In the genomic region with DNA sequence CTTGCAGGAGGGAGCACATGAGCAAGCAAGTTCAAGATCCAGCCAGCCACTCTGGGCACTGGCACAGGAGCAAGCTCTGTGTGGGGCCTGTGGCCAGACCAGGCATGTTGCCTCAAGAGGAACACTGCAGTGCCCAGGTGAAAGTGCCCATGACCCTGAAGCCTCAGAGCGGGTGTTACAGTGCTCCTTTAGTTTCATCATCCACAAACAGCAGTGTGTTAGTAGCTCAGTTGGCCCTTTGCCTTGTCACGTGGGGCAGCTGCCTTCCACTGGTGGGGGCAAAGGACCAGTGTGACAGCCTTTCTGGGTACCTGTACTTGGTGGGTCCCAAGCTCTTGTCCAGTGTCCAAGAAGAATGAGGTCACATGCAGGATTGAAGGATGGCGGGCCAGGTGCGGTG, we compare ENCODE assay signal across 15 cellular contexts. TPM values are rescaled to one million over a fixed set of nuclear protein-coding genes. Genes with fewer than 3 reads are reported as not detected.
DNase-seq lines count a peak whose midpoint lies in the region; ATAC-seq, FAIRE-seq and TF ChIP-seq lines count a peak whose summit lies in the region.
"Had no signal": no experiment of that assay in that cellular context is flagged by ENCODE, and none has a peak within 500 bp of the region (broad histone marks: within the 10 kb centered on the region; RNA-seq: fewer than 3 reads in every experiment).

No MANE protein-coding gene starts in this region.

- H3K4me3 ChIP-seq in liver (ENCODE audit: low read depth in 1 of 3, low read length in 3 of 3) = no peak overlapping the region
- no peak overlapping the region for H3K4me3 ChIP-seq in kidney (ENCODE audit: low read length in 2 of 2)
- H3K4me3 ChIP-seq: BLaER1, HAP-1 had no signal

- no peak for ATAC-seq in CD4-positive, alpha-beta T cell (ENCODE audit: poor library complexity)
- ATAC-seq in WTC11 (no peak), foreskin keratinocyte (no peak)
- ATAC-seq: CD8-positive, alpha-beta T cell had no signal

- H3K9me3 Mint-ChIP-seq in CD4-positive, alpha-beta T cell = no peaks in the 10 kb centered on the region
- H3K9me3 Mint-ChIP-seq in WTC11 (peaks cover 14% of the 10 kb centered on the region), neural crest cell (peaks cover 3% of the 10 kb centered on the region)
- H3K9me3 Mint-ChIP-seq: CD8-positive, alpha-beta T cell had no signal

- H3K9ac ChIP-seq in liver (ENCODE audit: low read depth in 1 of 2, low read length in 2 of 2) (no peak overlapping the region), kidney (ENCODE audit: low read length in 2 of 2) (no peak overlapping the region)
- H3K9ac ChIP-seq: BLaER1 had no signal

- DNase-seq in CD4-positive, alpha-beta T cell = no peak
- DNase-seq in WTC11 (ENCODE audit: low spot score) (no peak), neural crest cell (ENCODE audit: low read depth, low spot score) (no peak), kidney (no peak), foreskin keratinocyte (no peak)
- DNase-seq in activated CD8-positive, alpha-beta memory T cell treated with anti-CD3 and anti-CD28 coated beads, Interleukin-2, amount 50 U/mL, for 4 hours = no peak
- DNase-seq: 8988T; Calu3; CD8-positive, alpha-beta T cell; DMS79 treated with DMSO at 0.1 percent for 48 hours; GF-D8 had no signal

- POLR2A ChIA-PET in CD4-positive, alpha-beta T cell (lab: Charles Lee) = interaction anchor here (1.1 kb wide), 1 partner anchor 26 kb away, joined by 3 read pairs; no protein-coding TSS in a partner anchor
- POLR2A ChIA-PET in WTC11 (lab: Charles Lee) = interaction anchor here (0.7 kb wide), 1 partner anchor 702 kb away, joined by 3 read pairs; the partner anchor contains the start of gene SRPRA

- peaks cover 6% of the 10 kb centered on the region for H3K36me3 Mint-ChIP-seq in CD4-positive, alpha-beta T cell (ENCODE audit: low read depth)
- H3K36me3 Mint-ChIP-seq in WTC11 (peaks cover 3% of the 10 kb centered on the region; the same call in 1 of the 2 replicates), neural crest cell (ENCODE audit: low read depth) (no peaks in the 10 kb centered on the region)
- H3K36me3 Mint-ChIP-seq: CD14-positive monocyte had no signal

- TF ChIP-seq RAD21 in liver (IDR thresholded peaks at IDR 0.05) = peak in 1 of 2 donors; percentile 5

- intact Hi-C loops in CD4-positive, alpha-beta T cell (cut with DNase I, micrococcal nuclease) = loop anchor here in 1 of 2 experiments (5.0 to 10.0 kb wide), 4 partner anchors 306 to 611 kb away; partner anchors contain the start of genes CCDC15, HYLS1 and TMEM218
- intact Hi-C loops in kidney (cut with DNase I) = no loop called here

- no peaks in the 10 kb centered on the region for H3K27me3 ChIP-seq in CD4-positive, alpha-beta T cell (ENCODE audit: control insufficient read depth, insufficient read depth, low read length)
- no peaks in the 10 kb centered on the region for H3K27me3 ChIP-seq in liver (ENCODE audit: control insufficient read depth in 4 of 4, insufficient read depth in 4 of 4, low read length in 3 of 4)
- H3K27me3 ChIP-seq in foreskin keratinocyte = no peaks in the 10 kb centered on the region
- H3K27me3 ChIP-seq: BLaER1 had no signal

- no peak for TF ChIP-seq CTCF in CD4-positive, alpha-beta T cell (IDR thresholded peaks at IDR 0.05)
- TF ChIP-seq CTCF in WTC11 (IDR thresholded peaks at IDR 0.05) = no peak
- TF ChIP-seq CTCF in liver (IDR thresholded peaks at IDR 0.05; ENCODE audit: low read depth, low read length, missing input control) = no peak
- TF ChIP-seq CTCF in neural crest cell (conservative IDR thresholded peaks at IDR 0.05) = no peak
- TF ChIP-seq CTCF in kidney (IDR thresholded peaks at IDR 0.05; ENCODE audit: borderline replicate concordance, extremely low read depth, insufficient read depth) = no peak
- TF ChIP-seq CTCF in foreskin keratinocyte (conservative IDR thresholded peaks at IDR 0.05) = no peak

- CTCF ChIA-PET in CD4-positive, alpha-beta T cell (lab: Charles Lee) = no interaction called here
- CTCF ChIA-PET in WTC11 (lab: Charles Lee) = interaction anchor here (0.7 kb wide), 1 partner anchor 137 kb away, joined by 3 read pairs; no protein-coding TSS in a partner anchor

- H3K4me1 ChIP-seq in liver (ENCODE audit: control insufficient read depth in 4 of 4, insufficient read depth in 4 of 4, low read length in 3 of 4) = peaks cover 3 to 37% (median 32%) of the 10 kb centered on the region in 4 donors
- peaks cover 0 to 7% of the 10 kb centered on the region in 2 donors for H3K4me1 ChIP-seq in kidney (ENCODE audit: control insufficient read depth in 1 of 2, insufficient read depth in 1 of 2, low read depth in 1 of 2, low read length in 2 of 2)
- H3K4me1 ChIP-seq in foreskin keratinocyte = peaks cover 8% of the 10 kb centered on the region

- WGBS in liver = 50% methylated on average over 4 of the region's 4 CpGs

- no peaks in the 10 kb centered on the region for H3K36me3 ChIP-seq in liver (ENCODE audit: control insufficient read depth in 4 of 4, insufficient read depth in 3 of 4, low read depth in 1 of 4, low read length in 3 of 4)
- H3K36me3 ChIP-seq in kidney (ENCODE audit: control insufficient read depth in 1 of 2, insufficient read depth in 2 of 2, low read length in 2 of 2) = no peaks in the 10 kb centered on the region
- H3K36me3 ChIP-seq: BLaER1 had no signal

- no peak overlapping the region for H3K27ac ChIP-seq in CD4-positive, alpha-beta T cell (ENCODE audit: low read depth, low read length)
- H3K27ac ChIP-seq in liver (ENCODE audit: low read depth in 1 of 2, low read length in 2 of 2) (no peak overlapping the region), kidney (ENCODE audit: low read depth in 2 of 2, low read length in 2 of 2) (no peak overlapping the region), foreskin keratinocyte (no peak overlapping the region)
- H3K27ac ChIP-seq: BLaER1 had no signal

- no peaks in the 10 kb centered on the region for H3K27me3 Mint-ChIP-seq in CD4-positive, alpha-beta T cell
- H3K27me3 Mint-ChIP-seq in WTC11 (ENCODE audit: low read depth) (no peaks in the 10 kb centered on the region; the same call in 1 of the 2 replicates), neural crest cell (ENCODE audit: low read depth) (no peaks in the 10 kb centered on the region)

- peak overlapping the region; percentile 35 for H3K4me3 Mint-ChIP-seq in CD4-positive, alpha-beta T cell
- H3K4me3 Mint-ChIP-seq in WTC11 = no peak overlapping the region
- H3K4me3 Mint-ChIP-seq in neural crest cell = peak overlapping the region; percentile 54
- H3K4me3 Mint-ChIP-seq: CD14-positive monocyte had no signal

- H3K9me3 ChIP-seq in CD4-positive, alpha-beta T cell (ENCODE audit: control insufficient read depth, low read length) = no peaks in the 10 kb centered on the region
- no peaks in the 10 kb centered on the region for H3K9me3 ChIP-seq in liver (ENCODE audit: control insufficient read depth in 4 of 4, low read length in 3 of 4)
- no peaks in the 10 kb centered on the region for H3K9me3 ChIP-seq in kidney (ENCODE audit: control insufficient read depth in 1 of 2, low read length in 2 of 2)
- H3K9me3 ChIP-seq: HAP-1 had no signal

- FAIRE-seq in kidney (lab: Jason Lieb, UNC) = no peak

- peaks cover 19% of the 10 kb centered on the region for H3K4me1 Mint-ChIP-seq in CD4-positive, alpha-beta T cell (ENCODE audit: low read depth)
- H3K4me1 Mint-ChIP-seq in WTC11 (peaks cover 14% of the 10 kb centered on the region), neural crest cell (peaks cover 14% of the 10 kb centered on the region)

- H3K27ac Mint-ChIP-seq in CD4-positive, alpha-beta T cell = no peak overlapping the region
- H3K27ac Mint-ChIP-seq in WTC11 (no peak overlapping the region), neural crest cell (ENCODE audit: unreplicated experiment) (no peak overlapping the region)
- H3K27ac Mint-ChIP-seq: CD14-positive monocyte had no signal

TF ChIP-seq in WTC11, 78 proteins besides CTCF, POLR2A, EP300 and RAD21:
- TF ChIP-seq GRHL2 (CRISPR knock-in tag; IDR thresholded peaks at IDR 0.05; ENCODE audit: insufficient replicate concordance, severe bottlenecking) (no peak), GABPB1 (CRISPR knock-in tag; IDR thresholded peaks at IDR 0.05) (peak; percentile 38; the same call in 1 of the 2 replicates)

TF ChIP-seq in liver, 16 proteins besides CTCF, POLR2A, EP300 and RAD21 (continues in another document):
- TF ChIP-seq JUND (IDR thresholded peaks at IDR 0.05) = peak; percentile 16 to 71
- peak in 1 of 2 donors; percentile 21 for TF ChIP-seq EGR1 (IDR thresholded peaks at IDR 0.05; ENCODE audit: low read depth in 2 of 2)

RNA-seq across cellular contexts. Expression of gene EI24, which starts 3.0 kb away (rescaled TPM):
- total RNA-seq in CD4-positive, alpha-beta T cell = 10 to 100 TPM; 21.0 to 22.8 TPM
- total RNA-seq in WTC11 (2021) (120 to 130 TPM (median 126 TPM) in 3 replicates), liver (100 to 1,000 TPM in 1 of 2 donors, 10 to 100 TPM in 1; 64.9 to 288 TPM), neural crest cell (114 and 121 TPM in 2 replicates), kidney (69.1 TPM), foreskin keratinocyte (179 and 183 TPM in 2 replicates)
- polyA plus RNA-seq in liver (100 to 1,000 TPM; 154 to 253 TPM), kidney (ENCODE audit: insufficient read depth, low read depth, low replicate concordance) (63.3 TPM), foreskin keratinocyte (128 and 163 TPM in 2 replicates)

RNA-seq across cellular contexts. Expression of gene STT3A, which starts 26.4 kb away (rescaled TPM):
- 10 to 100 TPM; 35.1 to 38.6 TPM for total RNA-seq in CD4-positive, alpha-beta T cell
- total RNA-seq in WTC11 (2021) (139 to 146 TPM (median 144 TPM) in 3 replicates), liver (100 to 1,000 TPM; 145 to 176 TPM), neural crest cell (133 and 144 TPM in 2 replicates), kidney (125 TPM), foreskin keratinocyte (171 and 189 TPM in 2 replicates)
- polyA plus RNA-seq in liver (100 to 1,000 TPM in 1 of 2 donors, 10 to 100 TPM in 1; 47.5 to 115 TPM), kidney (ENCODE audit: insufficient read depth, low read depth, low replicate concordance) (65.0 TPM), foreskin keratinocyte (103 and 113 TPM in 2 replicates)

RNA-seq across cellular contexts. Expression of gene CHEK1, which starts 58.7 kb away (rescaled TPM):
- 1 to 10 TPM; 6.8 to 7.8 TPM for total RNA-seq in CD4-positive, alpha-beta T cell
- total RNA-seq in WTC11 (2021) (99.9 to 111 TPM (median 101 TPM) in 3 replicates), liver (10 to 100 TPM in 1 of 2 donors, under 1 TPM in 1; 0.59 to 21.7 TPM), neural crest cell (105 and 106 TPM in 2 replicates), kidney (4.9 TPM), foreskin keratinocyte (56.8 and 61.0 TPM in 2 replicates)
- polyA plus RNA-seq in liver (1 to 10 TPM in 1 of 2 donors, under 1 TPM in 1; 0.68 to 1.0 TPM), kidney (ENCODE audit: insufficient read depth, low read depth, low replicate concordance) (4.6 TPM), foreskin keratinocyte (26.3 and 32.9 TPM in 2 replicates)
